In the genomic region with DNA sequence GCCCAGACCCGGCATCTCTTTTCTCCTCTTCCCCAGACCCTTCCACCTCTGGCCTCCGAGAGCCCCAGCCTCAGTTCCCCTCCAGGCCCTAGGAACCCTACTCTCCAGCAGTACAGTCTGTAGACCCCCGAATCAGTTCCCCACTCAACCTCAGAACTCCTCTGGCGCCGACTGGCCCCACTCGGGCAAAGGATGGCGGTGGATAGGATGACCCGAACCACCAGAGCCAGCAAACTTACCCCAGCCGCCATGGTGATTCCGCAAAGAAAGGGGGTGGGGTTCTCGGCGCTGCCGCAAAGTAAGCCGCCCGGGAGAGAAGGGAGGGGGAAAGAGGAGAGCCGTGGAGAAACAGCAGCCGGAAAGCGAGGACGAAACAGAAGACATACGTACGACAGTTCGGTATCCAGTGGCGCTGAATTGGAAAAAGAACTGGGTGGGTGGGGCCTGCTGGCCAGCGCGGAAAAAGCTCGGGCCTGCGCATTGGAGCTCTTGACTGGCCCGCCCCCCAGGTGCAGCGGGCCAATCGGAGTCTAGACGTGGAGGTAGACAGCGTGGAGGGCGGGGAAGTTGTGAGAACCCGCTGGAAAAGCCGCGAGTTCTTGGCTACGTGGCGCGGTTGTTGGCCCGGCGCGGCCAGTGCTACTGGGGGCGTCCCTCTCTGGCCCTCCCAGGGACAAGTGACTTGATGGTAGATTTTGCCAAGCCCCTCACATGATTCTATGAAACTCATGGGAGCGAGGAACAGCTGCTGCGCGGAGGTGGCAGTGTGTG, we compare ENCODE assay signal across 1 cellular context.
TF ChIP-seq lines count a peak whose summit lies in the region.

A gene with protein sequence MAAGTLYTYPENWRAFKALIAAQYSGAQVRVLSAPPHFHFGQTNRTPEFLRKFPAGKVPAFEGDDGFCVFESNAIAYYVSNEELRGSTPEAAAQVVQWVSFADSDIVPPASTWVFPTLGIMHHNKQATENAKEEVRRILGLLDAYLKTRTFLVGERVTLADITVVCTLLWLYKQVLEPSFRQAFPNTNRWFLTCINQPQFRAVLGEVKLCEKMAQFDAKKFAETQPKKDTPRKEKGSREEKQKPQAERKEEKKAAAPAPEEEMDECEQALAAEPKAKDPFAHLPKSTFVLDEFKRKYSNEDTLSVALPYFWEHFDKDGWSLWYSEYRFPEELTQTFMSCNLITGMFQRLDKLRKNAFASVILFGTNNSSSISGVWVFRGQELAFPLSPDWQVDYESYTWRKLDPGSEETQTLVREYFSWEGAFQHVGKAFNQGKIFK (minus strand): TSS at position 300 of the 771 bp plus-strand sequence. CDS start 49 bp downstream, at position 251.

TF ChIP-seq in GM12878, 131 proteins besides CTCF, POLR2A, EP300 and RAD21 (continued from another document and continues in another):
- TF ChIP-seq, protein P1, sequence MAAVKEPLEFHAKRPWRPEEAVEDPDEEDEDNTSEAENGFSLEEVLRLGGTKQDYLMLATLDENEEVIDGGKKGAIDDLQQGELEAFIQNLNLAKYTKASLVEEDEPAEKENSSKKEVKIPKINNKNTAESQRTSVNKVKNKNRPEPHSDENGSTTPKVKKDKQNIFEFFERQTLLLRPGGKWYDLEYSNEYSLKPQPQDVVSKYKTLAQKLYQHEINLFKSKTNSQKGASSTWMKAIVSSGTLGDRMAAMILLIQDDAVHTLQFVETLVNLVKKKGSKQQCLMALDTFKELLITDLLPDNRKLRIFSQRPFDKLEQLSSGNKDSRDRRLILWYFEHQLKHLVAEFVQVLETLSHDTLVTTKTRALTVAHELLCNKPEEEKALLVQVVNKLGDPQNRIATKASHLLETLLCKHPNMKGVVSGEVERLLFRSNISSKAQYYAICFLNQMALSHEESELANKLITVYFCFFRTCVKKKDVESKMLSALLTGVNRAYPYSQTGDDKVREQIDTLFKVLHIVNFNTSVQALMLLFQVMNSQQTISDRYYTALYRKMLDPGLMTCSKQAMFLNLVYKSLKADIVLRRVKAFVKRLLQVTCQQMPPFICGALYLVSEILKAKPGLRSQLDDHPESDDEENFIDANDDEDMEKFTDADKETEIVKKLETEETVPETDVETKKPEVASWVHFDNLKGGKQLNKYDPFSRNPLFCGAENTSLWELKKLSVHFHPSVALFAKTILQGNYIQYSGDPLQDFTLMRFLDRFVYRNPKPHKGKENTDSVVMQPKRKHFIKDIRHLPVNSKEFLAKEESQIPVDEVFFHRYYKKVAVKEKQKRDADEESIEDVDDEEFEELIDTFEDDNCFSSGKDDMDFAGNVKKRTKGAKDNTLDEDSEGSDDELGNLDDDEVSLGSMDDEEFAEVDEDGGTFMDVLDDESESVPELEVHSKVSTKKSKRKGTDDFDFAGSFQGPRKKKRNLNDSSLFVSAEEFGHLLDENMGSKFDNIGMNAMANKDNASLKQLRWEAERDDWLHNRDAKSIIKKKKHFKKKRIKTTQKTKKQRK (IDR thresholded peaks at IDR 0.05; ENCODE audit: low read depth, low read length), result no peak
- TF ChIP-seq TCF12 (IDR thresholded peaks at IDR 0.05; ENCODE audit: low read depth, low read length) (peak; percentile 34; the same call in 1 of the 2 replicates), EZH2 (IDR thresholded peaks at IDR 0.05; ENCODE audit: borderline replicate concordance, control insufficient read depth, low read depth, low read length) (no peak), PAX5 (IDR thresholded peaks at IDR 0.05; ENCODE audit: borderline replicate concordance, low read depth, low read length) (no peak), SUPT20H (IDR thresholded peaks at IDR 0.05; ENCODE audit: borderline replicate concordance, control insufficient read depth, low read depth, low read length) (no peak), TCF3 (IDR thresholded peaks at IDR 0.05; ENCODE audit: borderline replicate concordance, insufficient read depth, low read depth, low read length) (peak; percentile 12; the same call in 1 of the 2 replicates), NFXL1 (IDR thresholded peaks at IDR 0.05; ENCODE audit: borderline replicate concordance) (no peak), BCL11A (IDR thresholded peaks at IDR 0.05; ENCODE audit: low read depth, low read length) (0 out of 2 replicates have a peak, but pooled peaks have one; percentile 9), SPI1 (IDR thresholded peaks at IDR 0.05; ENCODE audit: borderline replicate concordance, insufficient read depth, low read depth, low read length) (no peak), NR2F1 (conservative IDR thresholded peaks at IDR 0.05) (peak; percentile 31; the same call in 1 of the 2 replicates), RBBP5 (conservative IDR thresholded peaks at IDR 0.05) (peak; percentile 98; the same call in 1 of the 2 replicates), NR2C2 (IDR thresholded peaks at IDR 0.05; ENCODE audit: borderline replicate concordance, control insufficient read depth, insufficient read length, low read depth) (no peak), STAT1 (conservative IDR thresholded peaks at IDR 0.05) (peak; percentile 95; the same call in 1 of the 2 replicates), DPF2 (IDR thresholded peaks at IDR 0.05) (no peak), YBX1 (IDR thresholded peaks at IDR 0.05) (no peak), GABPA (IDR thresholded peaks at IDR 0.05; ENCODE audit: low read depth) (no peak), PAX8 (IDR thresholded peaks at IDR 0.05) (no peak), SP1 (IDR thresholded peaks at IDR 0.05; ENCODE audit: low read depth, low read length) (peak; percentile 58), ZZZ3 (IDR thresholded peaks at IDR 0.05; ENCODE audit: control insufficient read depth, insufficient read length, low read depth) (no peak), JUND (IDR thresholded peaks at IDR 0.05; ENCODE audit: low read depth, low read length) (0 out of 2 replicates have a peak, but pooled peaks have one; percentile 14), TCF7 (IDR thresholded peaks at IDR 0.05; ENCODE audit: borderline replicate concordance) (no peak), SMARCA5 (IDR thresholded peaks at IDR 0.05) (peak; percentile 24; the same call in 1 of the 2 replicates), NBN (IDR thresholded peaks at IDR 0.05) (peak; percentile 90), FOXM1 (IDR thresholded peaks at IDR 0.05; ENCODE audit: low read depth, low read length) (0 out of 2 replicates have a peak, but pooled peaks have one; percentile 42), CREB1 (IDR thresholded peaks at IDR 0.05; ENCODE audit: low read depth) (peak; percentile 38; the same call in 1 of the 2 replicates), SRF (IDR thresholded peaks at IDR 0.05; ENCODE audit: low read depth in 2 of 2, low read length in 2 of 2) (no peak), IKZF1 (conservative IDR thresholded peaks at IDR 0.05) (peak; percentile 32; the same call in 1 of the 2 replicates), ZNF274 (IDR thresholded peaks at IDR 0.05; ENCODE audit: insufficient read depth, insufficient read length) (no peak), ASH2L (IDR thresholded peaks at IDR 0.05; ENCODE audit: borderline replicate concordance, low read depth) (peak; percentile 65; the same call in 1 of the 2 replicates), RCOR1 (conservative IDR thresholded peaks at IDR 0.05; ENCODE audit: low read depth, low read length) (no peak; the same call in 1 of the 2 replicates), SREBF1 (IDR thresholded peaks at IDR 0.05; ENCODE audit: low read length) (no peak), STAT3 (IDR thresholded peaks at IDR 0.05; ENCODE audit: low read depth, low read length) (no peak), CHD2 (IDR thresholded peaks at IDR 0.05; ENCODE audit: borderline replicate concordance, low read depth, low read length) (peak; percentile 90), MEF2B (IDR thresholded peaks at IDR 0.05; ENCODE audit: partially characterized antibody, poor library complexity, severe bottlenecking) (no peak), HDGF (IDR thresholded peaks at IDR 0.05) (peak; percentile 89), SMAD5 (IDR thresholded peaks at IDR 0.05; ENCODE audit: low read depth) (0 out of 2 replicates have a peak, but pooled peaks have one; percentile 72), TAF1 (IDR thresholded peaks at IDR 0.05; ENCODE audit: borderline replicate concordance, low read depth, low read length) (peak; percentile 100), ZBED1 (IDR thresholded peaks at IDR 0.05; ENCODE audit: borderline replicate concordance) (no peak), RUNX3 (IDR thresholded peaks at IDR 0.05; ENCODE audit: low read length) (peak; percentile 74), KAT2A (conservative IDR thresholded peaks at IDR 0.05; ENCODE audit: control insufficient read depth, low read depth, low read length) (no peak), IKZF2 (IDR thresholded peaks at IDR 0.05) (no peak; a peak in 1 of 4 replicates), CHD1 (IDR thresholded peaks at IDR 0.05; ENCODE audit: low read depth, low read length) (0 out of 2 replicates have a peak, but pooled peaks have one; percentile 40), ZNF207 (IDR thresholded peaks at IDR 0.05; ENCODE audit: borderline replicate concordance) (0 out of 2 replicates have a peak, but pooled peaks have one; percentile 69), CBX3 (IDR thresholded peaks at IDR 0.05; ENCODE audit: borderline replicate concordance, low read depth) (no peak), SREBF2 (IDR thresholded peaks at IDR 0.05; ENCODE audit: low read length) (no peak), NFYA (IDR thresholded peaks at IDR 0.05; ENCODE audit: borderline replicate concordance, low read depth, low read length) (no peak)
- TF ChIP-seq, protein P2, sequence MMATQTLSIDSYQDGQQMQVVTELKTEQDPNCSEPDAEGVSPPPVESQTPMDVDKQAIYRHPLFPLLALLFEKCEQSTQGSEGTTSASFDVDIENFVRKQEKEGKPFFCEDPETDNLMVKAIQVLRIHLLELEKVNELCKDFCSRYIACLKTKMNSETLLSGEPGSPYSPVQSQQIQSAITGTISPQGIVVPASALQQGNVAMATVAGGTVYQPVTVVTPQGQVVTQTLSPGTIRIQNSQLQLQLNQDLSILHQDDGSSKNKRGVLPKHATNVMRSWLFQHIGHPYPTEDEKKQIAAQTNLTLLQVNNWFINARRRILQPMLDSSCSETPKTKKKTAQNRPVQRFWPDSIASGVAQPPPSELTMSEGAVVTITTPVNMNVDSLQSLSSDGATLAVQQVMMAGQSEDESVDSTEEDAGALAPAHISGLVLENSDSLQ (IDR thresholded peaks at IDR 0.05), result peak; percentile 87
- TF ChIP-seq, protein P3, sequence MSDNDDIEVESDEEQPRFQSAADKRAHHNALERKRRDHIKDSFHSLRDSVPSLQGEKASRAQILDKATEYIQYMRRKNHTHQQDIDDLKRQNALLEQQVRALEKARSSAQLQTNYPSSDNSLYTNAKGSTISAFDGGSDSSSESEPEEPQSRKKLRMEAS (IDR thresholded peaks at IDR 0.05; ENCODE audit: low read depth, low read length), result peak; percentile 73
- TF ChIP-seq, protein P4, sequence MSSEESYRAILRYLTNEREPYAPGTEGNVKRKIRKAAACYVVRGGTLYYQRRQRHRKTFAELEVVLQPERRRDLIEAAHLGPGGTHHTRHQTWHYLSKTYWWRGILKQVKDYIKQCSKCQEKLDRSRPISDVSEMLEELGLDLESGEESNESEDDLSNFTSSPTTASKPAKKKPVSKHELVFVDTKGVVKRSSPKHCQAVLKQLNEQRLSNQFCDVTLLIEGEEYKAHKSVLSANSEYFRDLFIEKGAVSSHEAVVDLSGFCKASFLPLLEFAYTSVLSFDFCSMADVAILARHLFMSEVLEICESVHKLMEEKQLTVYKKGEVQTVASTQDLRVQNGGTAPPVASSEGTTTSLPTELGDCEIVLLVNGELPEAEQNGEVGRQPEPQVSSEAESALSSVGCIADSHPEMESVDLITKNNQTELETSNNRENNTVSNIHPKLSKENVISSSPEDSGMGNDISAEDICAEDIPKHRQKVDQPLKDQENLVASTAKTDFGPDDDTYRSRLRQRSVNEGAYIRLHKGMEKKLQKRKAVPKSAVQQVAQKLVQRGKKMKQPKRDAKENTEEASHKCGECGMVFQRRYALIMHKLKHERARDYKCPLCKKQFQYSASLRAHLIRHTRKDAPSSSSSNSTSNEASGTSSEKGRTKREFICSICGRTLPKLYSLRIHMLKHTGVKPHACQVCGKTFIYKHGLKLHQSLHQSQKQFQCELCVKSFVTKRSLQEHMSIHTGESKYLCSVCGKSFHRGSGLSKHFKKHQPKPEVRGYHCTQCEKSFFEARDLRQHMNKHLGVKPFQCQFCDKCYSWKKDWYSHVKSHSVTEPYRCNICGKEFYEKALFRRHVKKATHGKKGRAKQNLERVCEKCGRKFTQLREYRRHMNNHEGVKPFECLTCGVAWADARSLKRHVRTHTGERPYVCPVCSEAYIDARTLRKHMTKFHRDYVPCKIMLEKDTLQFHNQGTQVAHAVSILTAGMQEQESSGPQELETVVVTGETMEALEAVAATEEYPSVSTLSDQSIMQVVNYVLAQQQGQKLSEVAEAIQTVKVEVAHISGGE (CRISPR knock-in tag; IDR thresholded peaks at IDR 0.05), result no peak
- TF ChIP-seq, protein P5, sequence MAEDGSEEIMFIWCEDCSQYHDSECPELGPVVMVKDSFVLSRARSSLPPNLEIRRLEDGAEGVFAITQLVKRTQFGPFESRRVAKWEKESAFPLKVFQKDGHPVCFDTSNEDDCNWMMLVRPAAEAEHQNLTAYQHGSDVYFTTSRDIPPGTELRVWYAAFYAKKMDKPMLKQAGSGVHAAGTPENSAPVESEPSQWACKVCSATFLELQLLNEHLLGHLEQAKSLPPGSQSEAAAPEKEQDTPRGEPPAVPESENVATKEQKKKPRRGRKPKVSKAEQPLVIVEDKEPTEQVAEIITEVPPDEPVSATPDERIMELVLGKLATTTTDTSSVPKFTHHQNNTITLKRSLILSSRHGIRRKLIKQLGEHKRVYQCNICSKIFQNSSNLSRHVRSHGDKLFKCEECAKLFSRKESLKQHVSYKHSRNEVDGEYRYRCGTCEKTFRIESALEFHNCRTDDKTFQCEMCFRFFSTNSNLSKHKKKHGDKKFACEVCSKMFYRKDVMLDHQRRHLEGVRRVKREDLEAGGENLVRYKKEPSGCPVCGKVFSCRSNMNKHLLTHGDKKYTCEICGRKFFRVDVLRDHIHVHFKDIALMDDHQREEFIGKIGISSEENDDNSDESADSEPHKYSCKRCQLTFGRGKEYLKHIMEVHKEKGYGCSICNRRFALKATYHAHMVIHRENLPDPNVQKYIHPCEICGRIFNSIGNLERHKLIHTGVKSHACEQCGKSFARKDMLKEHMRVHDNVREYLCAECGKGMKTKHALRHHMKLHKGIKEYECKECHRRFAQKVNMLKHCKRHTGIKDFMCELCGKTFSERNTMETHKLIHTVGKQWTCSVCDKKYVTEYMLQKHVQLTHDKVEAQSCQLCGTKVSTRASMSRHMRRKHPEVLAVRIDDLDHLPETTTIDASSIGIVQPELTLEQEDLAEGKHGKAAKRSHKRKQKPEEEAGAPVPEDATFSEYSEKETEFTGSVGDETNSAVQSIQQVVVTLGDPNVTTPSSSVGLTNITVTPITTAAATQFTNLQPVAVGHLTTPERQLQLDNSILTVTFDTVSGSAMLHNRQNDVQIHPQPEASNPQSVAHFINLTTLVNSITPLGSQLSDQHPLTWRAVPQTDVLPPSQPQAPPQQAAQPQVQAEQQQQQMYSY (CRISPR knock-in tag; IDR thresholded peaks at IDR 0.05), result no peak
